Comparison of ENCODE assay signal across 7 cellular contexts in genomic region chr10:87385762-87386370, GRCh38. TPM values are rescaled to one million over a fixed set of nuclear protein-coding genes. Genes with fewer than 3 reads are reported as not detected.
DNase-seq lines count a peak whose midpoint lies in the region; ATAC-seq, FAIRE-seq and TF ChIP-seq lines count a peak whose summit lies in the region.
"Not testable (repeated sequence)": the region's sequence is repeated elsewhere in the genome, so short reads cannot be mapped to it uniquely, and the experiment has no call there.

No MANE protein-coding gene starts in this region.

- H3K4me1 Mint-ChIP-seq in activated CD4-positive, alpha-beta T cell treated with anti-CD3 and anti-CD28 coated beads, Interleukin-2, amount 10 ng/mL, durations not matched to agents 24 days and 14 days; activated T-helper 17 cell treated with anti-CD3 and anti-CD28 coated beads, Interleukin-2, amount 50 U/mL, for 72 hours; stimulated activated effector memory CD8-positive, alpha-beta T cell treated with anti-CD3 and anti-CD28 coated beads, Interleukin-12 subunit alpha, Interleukin-12 subunit beta, amount 100 ng/mL, for 72 hours: not testable (repeated sequence)

- intact Hi-C loops in activated CD4-positive, alpha-beta T cell treated with anti-CD3 and anti-CD28 coated beads, Interleukin-2, amount 10 ng/mL, durations not matched to agents 24 days and 14 days (cut with micrococcal nuclease); body of pancreas (cut with DNase I); Right ventricle myocardium superior (cut with DNase I); left ventricle myocardium superior (cut with micrococcal nuclease): not testable (repeated sequence)

- not testable (repeated sequence) for H3K9me3 Mint-ChIP-seq in activated CD4-positive, alpha-beta T cell treated with anti-CD3 and anti-CD28 coated beads, Interleukin-2, amount 10 ng/mL, durations not matched to agents 24 days and 14 days; activated T-helper 17 cell treated with anti-CD3 and anti-CD28 coated beads, Interleukin-2, amount 50 U/mL, for 72 hours; stimulated activated effector memory CD8-positive, alpha-beta T cell treated with anti-CD3 and anti-CD28 coated beads, Interleukin-12 subunit alpha, Interleukin-12 subunit beta, amount 100 ng/mL, for 72 hours

- not testable (repeated sequence) for H3K36me3 ChIP-seq in body of pancreas (replicated peaks in 1 of 2; ENCODE audit: insufficient read depth in 1 of 2, low read depth in 2 of 2)

- not testable (repeated sequence) for H3K4me3 ChIP-seq in body of pancreas

- H3K27me3 ChIP-seq in body of pancreas, result not testable (repeated sequence)

- not testable (repeated sequence) for H3K4me3 Mint-ChIP-seq in activated CD4-positive, alpha-beta T cell treated with anti-CD3 and anti-CD28 coated beads, Interleukin-2, amount 10 ng/mL, durations not matched to agents 24 days and 14 days; activated T-helper 17 cell treated with anti-CD3 and anti-CD28 coated beads, Interleukin-2, amount 50 U/mL, for 72 hours; stimulated activated effector memory CD8-positive, alpha-beta T cell treated with anti-CD3 and anti-CD28 coated beads, Interleukin-12 subunit alpha, Interleukin-12 subunit beta, amount 100 ng/mL, for 72 hours

- peak; percentile 78 for ATAC-seq in activated T-helper 17 cell treated with anti-CD3 and anti-CD28 coated beads, Interleukin-2, amount 50 U/mL, for 72 hours (replicated peaks)
- ATAC-seq in body of pancreas, result peak; percentile 89
- peak; percentile 88 for ATAC-seq in Right ventricle myocardium superior (ENCODE audit: poor library complexity)
- peak; percentile 92 for ATAC-seq in left ventricle myocardium superior
- peak; percentile 73 for ATAC-seq in stimulated activated effector memory CD8-positive, alpha-beta T cell treated with anti-CD3 and anti-CD28 coated beads, Interleukin-12 subunit alpha, Interleukin-12 subunit beta, amount 100 ng/mL, for 72 hours

- not testable (repeated sequence) for TF ChIP-seq CTCF in body of pancreas (IDR thresholded peaks at IDR 0.05)

- H3K36me3 Mint-ChIP-seq in activated CD4-positive, alpha-beta T cell treated with anti-CD3 and anti-CD28 coated beads, Interleukin-2, amount 10 ng/mL, durations not matched to agents 24 days and 14 days (ENCODE audit: low read depth); activated T-helper 17 cell treated with anti-CD3 and anti-CD28 coated beads, Interleukin-2, amount 50 U/mL, for 72 hours (ENCODE audit: low read depth); stimulated activated effector memory CD8-positive, alpha-beta T cell treated with anti-CD3 and anti-CD28 coated beads, Interleukin-12 subunit alpha, Interleukin-12 subunit beta, amount 100 ng/mL, for 72 hours: not testable (repeated sequence)

- DNase-seq in RCC 7860 (ENCODE audit: low spot score); body of pancreas; Right ventricle myocardium superior; left ventricle myocardium superior; stimulated activated effector memory CD8-positive, alpha-beta T cell treated with anti-CD3 and anti-CD28 coated beads, Interleukin-12 subunit alpha, Interleukin-12 subunit beta, amount 100 ng/mL, for 72 hours (ENCODE audit: low spot score in 2 of 2): not testable (repeated sequence)
- peak; percentile 9 for DNase-seq in activated CD4-positive, alpha-beta T cell treated with anti-CD3 and anti-CD28 coated beads, Interleukin-2, amount 10 ng/mL, durations not matched to agents 24 days and 14 days

- H3K27ac ChIP-seq in body of pancreas, result not testable (repeated sequence)

- not testable (repeated sequence) for TF ChIP-seq POLR2A in body of pancreas (IDR thresholded peaks at IDR 0.05)

- not testable (repeated sequence) for H3K4me1 ChIP-seq in body of pancreas

- H3K27me3 Mint-ChIP-seq in activated CD4-positive, alpha-beta T cell treated with anti-CD3 and anti-CD28 coated beads, Interleukin-2, amount 10 ng/mL, durations not matched to agents 24 days and 14 days; activated T-helper 17 cell treated with anti-CD3 and anti-CD28 coated beads, Interleukin-2, amount 50 U/mL, for 72 hours: not testable (repeated sequence)

- not testable (repeated sequence) for H3K27ac Mint-ChIP-seq in activated CD4-positive, alpha-beta T cell treated with anti-CD3 and anti-CD28 coated beads, Interleukin-2, amount 10 ng/mL, durations not matched to agents 24 days and 14 days; activated T-helper 17 cell treated with anti-CD3 and anti-CD28 coated beads, Interleukin-2, amount 50 U/mL, for 72 hours; stimulated activated effector memory CD8-positive, alpha-beta T cell treated with anti-CD3 and anti-CD28 coated beads, Interleukin-12 subunit alpha, Interleukin-12 subunit beta, amount 100 ng/mL, for 72 hours

- H3K9me3 ChIP-seq in body of pancreas, result not testable (repeated sequence)

- peak; percentile 99 for FAIRE-seq in RCC 7860 (lab: Jason Lieb, UNC)

- 45 to 56% methylated on average over 4 of the region's 5 CpGs for WGBS in body of pancreas, 2 donors

RNA-seq across cellular contexts. Expression of gene NUTM2D, which starts 28.3 kb away (rescaled TPM):
- 1.4 and 2.1 TPM in 2 replicates for total RNA-seq in activated CD4-positive, alpha-beta T cell treated with anti-CD3 and anti-CD28 coated beads, Interleukin-2, amount 10 ng/mL, durations not matched to agents 24 days and 14 days
- total RNA-seq in activated T-helper 17 cell treated with anti-CD3 and anti-CD28 coated beads, Interleukin-2, amount 50 U/mL, for 72 hours, result under 1 TPM; 0.37 to 0.50 TPM
- 1 to 10 TPM; 1.3 to 6.5 TPM for total RNA-seq in body of pancreas
- 4.0 TPM for total RNA-seq in Right ventricle myocardium superior
- 5.6 TPM for total RNA-seq in left ventricle myocardium superior
